Comparison of ENCODE assay signal across 14 cellular contexts in the genomic region with DNA sequence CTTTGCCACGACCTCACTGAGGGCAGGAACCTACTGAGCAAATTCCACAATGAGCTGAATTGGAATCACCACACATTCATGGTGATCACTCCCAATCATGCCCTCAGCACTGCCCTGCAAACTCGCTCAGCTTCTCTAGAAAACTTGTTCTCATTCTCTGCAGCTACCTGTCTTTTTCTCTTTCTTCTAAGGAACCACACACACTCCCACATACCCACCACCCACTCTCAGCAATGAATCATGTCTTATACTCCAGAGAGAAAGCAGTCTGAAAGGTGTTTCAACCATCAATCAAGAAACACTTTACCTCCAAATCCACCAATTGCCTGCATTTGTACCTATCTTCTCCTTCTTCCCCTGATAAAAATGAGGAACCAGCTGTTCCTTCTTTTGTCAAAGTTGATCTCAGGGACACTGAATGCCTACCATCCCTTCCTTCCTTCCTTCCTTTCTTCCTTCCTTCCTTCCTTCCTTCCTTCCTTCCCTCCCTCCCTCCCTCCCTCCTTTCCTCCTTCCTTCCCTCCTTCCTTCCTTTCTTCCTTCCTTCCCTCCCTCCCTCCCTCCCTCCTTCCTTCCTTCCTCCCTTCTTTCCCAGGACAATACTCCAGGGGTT.
DNase-seq lines count a peak whose midpoint lies in the region; ATAC-seq and TF ChIP-seq lines count a peak whose summit lies in the region.
"Had no signal": no experiment of that assay in that cellular context is flagged by ENCODE, and none has a peak within 500 bp of the region (broad histone marks: within the 10 kb centered on the region; RNA-seq: fewer than 3 reads in every experiment).

No MANE protein-coding gene starts in this region.

- no peak for TF ChIP-seq EP300 in tibial nerve (IDR thresholded peaks at IDR 0.05)

- H3K27ac ChIP-seq in GM23248 (no peak overlapping the region), tibial nerve (no peak overlapping the region)
- H3K27ac ChIP-seq in CD8-positive, alpha-beta memory T cell (ENCODE audit: low read depth, low read length): no peak overlapping the region
- H3K27ac ChIP-seq: uterus had no signal

- peak in 1 of 2 donors; percentile 48 for ATAC-seq in activated T-cell treated with anti-CD3 and anti-CD28 coated beads, Interleukin-2, amount 50 U/mL, for 4 hours
- no peak for ATAC-seq in WTC11
- ATAC-seq: left cardiac atrium had no signal

- TF ChIP-seq CTCF in WTC11 (IDR thresholded peaks at IDR 0.05): no peak
- TF ChIP-seq CTCF in nephron progenitor cell (IDR thresholded peaks at IDR 0.05): no peak
- TF ChIP-seq CTCF in tibial nerve (IDR thresholded peaks at IDR 0.05): no peak
- TF ChIP-seq CTCF in GM10266 (IDR thresholded peaks at IDR 0.05; ENCODE audit: control insufficient read depth, insufficient read depth, low read depth, missing control alignments): no peak

- H3K36me3 ChIP-seq in GM23248 (ENCODE audit: low read depth): no peaks in the 10 kb centered on the region
- no peaks in the 10 kb centered on the region for H3K36me3 ChIP-seq in tibial nerve
- H3K36me3 ChIP-seq in CD8-positive, alpha-beta memory T cell (ENCODE audit: insufficient read depth, low read length): no peaks in the 10 kb centered on the region
- H3K36me3 ChIP-seq: uterus had no signal

- H3K4me1 ChIP-seq in GM23248 (ENCODE audit: insufficient read depth) (no peaks in the 10 kb centered on the region), tibial nerve (no peaks in the 10 kb centered on the region)
- H3K4me1 ChIP-seq in CD8-positive, alpha-beta memory T cell (ENCODE audit: insufficient read depth, low read length): no peaks in the 10 kb centered on the region
- H3K4me1 ChIP-seq: uterus had no signal

- H3K4me3 Mint-ChIP-seq in activated T-cell treated with anti-CD3 and anti-CD28 coated beads, Interleukin-2, amount 50 U/mL, for 4 hours: no peak overlapping the region
- H3K4me3 Mint-ChIP-seq in WTC11: no peak overlapping the region
- H3K4me3 Mint-ChIP-seq in nephron progenitor cell: no peak overlapping the region
- no peak overlapping the region for H3K4me3 Mint-ChIP-seq in CD8-positive, alpha-beta memory T cell

- H3K27ac Mint-ChIP-seq in WTC11 (peak overlapping the region; percentile 17; the same call in 1 of the 2 replicates), nephron progenitor cell (peak overlapping the region; percentile 44)
- H3K27ac Mint-ChIP-seq in CD8-positive, alpha-beta memory T cell: peak overlapping the region in 1 of 8 donors; percentile 34

- no peaks in the 10 kb centered on the region for H3K79me2 ChIP-seq in GM23248 (ENCODE audit: insufficient read depth)

- H3K4me2 ChIP-seq in GM23248 (ENCODE audit: unreplicated experiment): no peak overlapping the region

- H2AFZ ChIP-seq in GM23248: no peak overlapping the region

- H3F3A ChIP-seq in GM23248 (ENCODE audit: insufficient read depth): no peaks in the 10 kb centered on the region

- no peaks in the 10 kb centered on the region for H3K9me3 ChIP-seq in GM23248 (ENCODE audit: low read depth)
- no peaks in the 10 kb centered on the region for H3K9me3 ChIP-seq in tibial nerve
- no peaks in the 10 kb centered on the region for H3K9me3 ChIP-seq in CD8-positive, alpha-beta memory T cell (ENCODE audit: low read length)
- H3K9me3 ChIP-seq: uterus had no signal

- H3K27me3 ChIP-seq in GM23248 (replicated peaks; ENCODE audit: insufficient read depth) (no peaks in the 10 kb centered on the region), tibial nerve (no peaks in the 10 kb centered on the region)
- H3K27me3 ChIP-seq in CD8-positive, alpha-beta memory T cell (ENCODE audit: insufficient read depth, low read length, poor library complexity, severe bottlenecking): no peaks in the 10 kb centered on the region
- H3K27me3 ChIP-seq: uterus had no signal

- in situ Hi-C loops in GM23248 (cut with MboI): no loop called here

- no peak for TF ChIP-seq POLR2A in tibial nerve (IDR thresholded peaks at IDR 0.05)

- H3K36me3 Mint-ChIP-seq in activated T-cell treated with anti-CD3 and anti-CD28 coated beads, Interleukin-2, amount 50 U/mL, for 4 hours (ENCODE audit: insufficient read depth): no peaks in the 10 kb centered on the region
- H3K36me3 Mint-ChIP-seq in WTC11 (no peaks in the 10 kb centered on the region), nephron progenitor cell (ENCODE audit: low read depth) (no peaks in the 10 kb centered on the region)
- H3K36me3 Mint-ChIP-seq in CD8-positive, alpha-beta memory T cell: no peaks in the 10 kb centered on the region

- H3K4me3 ChIP-seq in GM23248 (no peak overlapping the region), tibial nerve (no peak overlapping the region)
- H3K4me3 ChIP-seq in CD8-positive, alpha-beta memory T cell (ENCODE audit: low read length): no peak overlapping the region
- H3K4me3 ChIP-seq: uterus had no signal

- DNase-seq in activated T-cell treated with anti-CD3 and anti-CD28 coated beads, Interleukin-2, amount 50 U/mL, for 4 hours: peak; percentile 14
- DNase-seq in activated T-cell treated with anti-CD3 and anti-CD28 coated beads, Interleukin-2, amount 50 U/mL, for 1 hour: no peak
- DNase-seq in GM23248: peak; percentile 14
- no peak for DNase-seq in WTC11 (ENCODE audit: low spot score)
- no peak for DNase-seq in nephron progenitor cell
- DNase-seq in tibial nerve (ENCODE audit: low spot score in 2 of 2): no peak
- DNase-seq in GM10266 (ENCODE audit: extremely low spot score): no peak
- no peak for DNase-seq in CD8-positive, alpha-beta memory T cell
- DNase-seq: activated CD8-positive, alpha-beta memory T cell treated with anti-CD3 and anti-CD28 coated beads for 24 hours; left cardiac atrium; NCI-H187 treated with DMSO at 0.1 percent for 48 hours; NCI-H345; NK-92 treated with Interleukin-12 subunit alpha and Interleukin-12 subunit beta, amount 100 ng/mL, for 24 hours; uterus had no signal

- H3K27me3 Mint-ChIP-seq in activated T-cell treated with anti-CD3 and anti-CD28 coated beads, Interleukin-2, amount 50 U/mL, for 4 hours (ENCODE audit: low read depth): no peaks in the 10 kb centered on the region
- H3K27me3 Mint-ChIP-seq in WTC11 (ENCODE audit: low read depth) (no peaks in the 10 kb centered on the region), nephron progenitor cell (ENCODE audit: low read depth, poor library complexity) (peaks cover 2% of the 10 kb centered on the region)
- H3K27me3 Mint-ChIP-seq in CD8-positive, alpha-beta memory T cell: no peaks in the 10 kb centered on the region

- no peak overlapping the region for H3K9ac ChIP-seq in GM23248

- H4K20me1 ChIP-seq in GM23248 (ENCODE audit: insufficient read depth): no peaks in the 10 kb centered on the region

- H3K9me3 Mint-ChIP-seq in activated T-cell treated with anti-CD3 and anti-CD28 coated beads, Interleukin-2, amount 50 U/mL, for 4 hours: no peaks in the 10 kb centered on the region
- H3K9me3 Mint-ChIP-seq in WTC11: no peaks in the 10 kb centered on the region
- H3K9me3 Mint-ChIP-seq in nephron progenitor cell: no peaks in the 10 kb centered on the region
- no peaks in the 10 kb centered on the region for H3K9me3 Mint-ChIP-seq in CD8-positive, alpha-beta memory T cell

- H3K4me1 Mint-ChIP-seq in activated T-cell treated with anti-CD3 and anti-CD28 coated beads, Interleukin-2, amount 50 U/mL, for 4 hours (ENCODE audit: low read depth): peaks cover 8% of the 10 kb centered on the region
- peaks cover 37% of the 10 kb centered on the region for H3K4me1 Mint-ChIP-seq in WTC11
- peaks cover 30% of the 10 kb centered on the region for H3K4me1 Mint-ChIP-seq in nephron progenitor cell
- H3K4me1 Mint-ChIP-seq in CD8-positive, alpha-beta memory T cell: no peaks in the 10 kb centered on the region

- POLR2A ChIA-PET in WTC11 (lab: Charles Lee): no interaction called here
- POLR2A ChIA-PET in CD8-positive, alpha-beta memory T cell (lab: Charles Lee): interaction anchor here (0.6 kb wide), 1 partner anchor 239 kb away, joined by 6 read pairs; no protein-coding TSS in a partner anchor

- WGBS in GM23248 (ENCODE audit: low coverage in 1 of 2, low lambda C conversion rate in 2 of 2, missing lambda C conversion rate in 2 of 2), 2 experiments: 82 to 91% methylated on average over 2 of the region's 2 CpGs
- WGBS in tibial nerve, 2 donors: 80 to 81% methylated on average over 2 of the region's 2 CpGs

- H3K9me2 ChIP-seq in GM23248 (ENCODE audit: insufficient read depth): no peaks in the 10 kb centered on the region

- CTCF ChIA-PET in WTC11 (lab: Charles Lee): no interaction called here
- CTCF ChIA-PET in CD8-positive, alpha-beta memory T cell (lab: Charles Lee): no interaction called here

TF ChIP-seq in WTC11, 78 proteins besides CTCF, POLR2A, EP300 and RAD21 (continues in another document):
- TF ChIP-seq, protein P1, sequence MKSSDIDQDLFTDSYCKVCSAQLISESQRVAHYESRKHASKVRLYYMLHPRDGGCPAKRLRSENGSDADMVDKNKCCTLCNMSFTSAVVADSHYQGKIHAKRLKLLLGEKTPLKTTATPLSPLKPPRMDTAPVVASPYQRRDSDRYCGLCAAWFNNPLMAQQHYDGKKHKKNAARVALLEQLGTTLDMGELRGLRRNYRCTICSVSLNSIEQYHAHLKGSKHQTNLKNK (CRISPR knock-in tag; IDR thresholded peaks at IDR 0.05): no peak
- TF ChIP-seq TCF7 (CRISPR knock-in tag; IDR thresholded peaks at IDR 0.05; ENCODE audit: low read depth) (no peak), GRHL2 (CRISPR knock-in tag; IDR thresholded peaks at IDR 0.05; ENCODE audit: insufficient replicate concordance, severe bottlenecking) (no peak), TEAD4 (CRISPR knock-in tag; IDR thresholded peaks at IDR 0.05) (no peak), NR1H2 (CRISPR knock-in tag; IDR thresholded peaks at IDR 0.05) (no peak), ETV6 (CRISPR knock-in tag; IDR thresholded peaks at IDR 0.05) (no peak)
- TF ChIP-seq, protein P2, sequence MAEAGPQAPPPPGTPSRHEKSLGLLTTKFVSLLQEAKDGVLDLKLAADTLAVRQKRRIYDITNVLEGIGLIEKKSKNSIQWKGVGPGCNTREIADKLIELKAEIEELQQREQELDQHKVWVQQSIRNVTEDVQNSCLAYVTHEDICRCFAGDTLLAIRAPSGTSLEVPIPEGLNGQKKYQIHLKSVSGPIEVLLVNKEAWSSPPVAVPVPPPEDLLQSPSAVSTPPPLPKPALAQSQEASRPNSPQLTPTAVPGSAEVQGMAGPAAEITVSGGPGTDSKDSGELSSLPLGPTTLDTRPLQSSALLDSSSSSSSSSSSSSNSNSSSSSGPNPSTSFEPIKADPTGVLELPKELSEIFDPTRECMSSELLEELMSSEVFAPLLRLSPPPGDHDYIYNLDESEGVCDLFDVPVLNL (CRISPR knock-in tag; IDR thresholded peaks at IDR 0.05; ENCODE audit: borderline replicate concordance, low read depth): no peak

Comparison
In these comparisons a context has a peak if more than half of its experiments do, and no peak if none do; other contexts are left out.
1. DNase-seq: peak in activated T-cell treated with anti-CD3 and anti-CD28 coated beads, Interleukin-2, amount 50 U/mL, for 4 hours (single experiment) and GM23248 (single experiment); none in activated T-cell treated with anti-CD3 and anti-CD28 coated beads, Interleukin-2, amount 50 U/mL, for 1 hour (single experiment), WTC11 (single experiment), nephron progenitor cell (single experiment), tibial nerve (0 of 2), GM10266 (single experiment) and CD8-positive, alpha-beta memory T cell (0 of 5).